ENCODE assay signal across 27 cellular contexts in the genomic region with DNA sequence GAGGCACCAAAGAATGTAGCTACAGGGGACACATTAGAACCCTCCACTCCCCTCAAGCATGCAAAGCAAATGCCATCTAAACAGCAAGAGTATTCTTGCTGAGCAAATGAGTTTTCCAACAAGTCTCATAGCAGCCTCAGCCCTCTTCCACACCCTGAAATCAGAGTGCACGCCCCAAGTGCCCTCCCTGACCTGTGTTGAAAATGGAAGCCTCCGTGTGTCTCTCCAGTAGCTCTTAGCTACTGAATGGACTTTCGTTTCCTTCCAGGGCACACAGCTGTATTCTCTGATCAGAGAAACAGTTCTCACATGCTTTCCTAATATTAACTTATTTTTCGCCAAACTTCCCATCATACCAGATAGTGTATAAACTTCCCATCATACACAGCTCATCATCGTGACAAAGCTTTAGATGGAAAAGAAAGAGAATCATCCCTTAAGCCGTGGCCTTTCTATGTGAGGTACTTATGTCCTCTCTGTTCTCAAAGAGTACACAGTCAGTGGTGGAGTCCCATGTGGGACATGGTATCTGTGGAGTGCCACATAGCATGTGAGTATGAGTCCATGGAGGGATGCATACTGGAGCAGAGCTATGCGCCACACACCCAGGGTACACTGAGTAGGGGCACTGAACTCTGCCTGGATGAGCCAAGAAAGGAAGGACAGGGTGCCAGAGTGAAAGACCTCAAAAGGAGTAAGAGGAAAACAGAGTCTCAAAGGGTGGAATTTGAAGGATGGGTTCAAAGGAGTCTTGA.
"Had no signal": no experiment of that assay in that cellular context is flagged by ENCODE, and none has a peak within 500 bp of the region (broad histone marks: within the 10 kb centered on the region; RNA-seq: fewer than 3 reads in every experiment).

No MANE protein-coding gene starts in this region.

- H3K4me2 ChIP-seq: KMS-11, PC-9, SK-N-SH had no signal

- H3K27ac ChIP-seq: KMS-11, PC-9, SJSA1 had no signal

- H3K4me3 ChIP-seq: PC-9, SJSA1 had no signal

- DNase-seq: Karpas-422, NCI-H1048, NCI-H1092 treated with DMSO at 0.1 percent for 48 hours, NCI-H1105 treated with DMSO at 0.1 percent for 48 hours, NCI-H1436, NCI-H146, NCI-H1694, NCI-H187, NCI-H1930, NCI-H2029 treated with DMSO at 0.1 percent for 48 hours, NCI-H2081 treated with DMSO at 0.1 percent for 48 hours, NCI-H2107, NCI-H2171, NCI-H226, NCI-H446 treated with DMSO at 0.1 percent for 48 hours, NCI-H510A, NCI-H524, NCI-H69, NCI-H748 treated with DMSO at 0.1 percent for 48 hours, PC-9, Right ventricle myocardium superior, SHP77 treated with DMSO at 0.1 percent for 48 hours, SK-N-SH, SW 1271 had no signal

- H2AFZ ChIP-seq: PC-9 had no signal

- H3K27me3 ChIP-seq: SJSA1 had no signal

- H3K4me1 ChIP-seq: SJSA1 had no signal

- ATAC-seq: Panc1 had no signal

- H3K9me2 ChIP-seq: SK-N-SH had no signal

- H3K36me3 ChIP-seq: SJSA1 had no signal

- H3K9me3 ChIP-seq: SJSA1, SK-N-SH had no signal

- H3K9ac ChIP-seq: KMS-11, SK-N-SH had no signal
